In the genomic region with DNA sequence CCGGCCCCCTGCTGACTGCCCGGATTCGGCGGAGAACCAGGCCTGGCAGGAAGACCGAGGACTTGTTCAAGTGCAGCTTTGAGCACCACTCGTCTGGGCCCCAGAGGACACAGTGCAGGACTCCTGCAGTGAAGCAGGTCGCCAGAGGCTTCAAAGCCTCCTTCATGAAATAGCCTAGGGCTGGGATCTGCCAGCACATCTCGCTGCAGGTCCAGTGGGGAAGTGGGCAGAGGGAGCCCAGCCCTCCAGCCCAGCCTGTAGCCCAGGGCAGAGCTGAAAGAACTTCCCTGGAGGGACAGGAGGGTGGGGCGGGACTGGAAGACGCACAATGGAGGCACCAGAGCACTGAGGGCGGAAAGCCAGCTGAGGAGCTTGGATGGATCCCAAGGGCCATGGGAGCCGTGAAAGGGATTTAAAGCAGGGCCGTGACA, we compare ENCODE assay signal across 15 cellular contexts. TPM values are rescaled to one million over a fixed set of nuclear protein-coding genes. Genes with fewer than 3 reads are reported as not detected.
DNase-seq lines count a peak whose midpoint lies in the region; ATAC-seq and TF ChIP-seq lines count a peak whose summit lies in the region.
"Had no signal": no experiment of that assay in that cellular context is flagged by ENCODE, and none has a peak within 500 bp of the region (broad histone marks: within the 10 kb centered on the region; RNA-seq: fewer than 3 reads in every experiment).

No MANE protein-coding gene starts in this region.

- H3K9me3 ChIP-seq in lung (ENCODE audit: control insufficient read depth in 2 of 2, insufficient read depth in 1 of 2, low read length in 1 of 2) (no peaks in the 10 kb centered on the region), thyroid gland (no peaks in the 10 kb centered on the region)

- intact Hi-C loops in thyroid gland (cut with DNase I), result no loop called here

- ATAC-seq in lung (ENCODE audit: insufficient read depth, low FRiP score) (peak; percentile 39), HG03432 (IDR thresholded peaks at IDR 0.05; ENCODE audit: unreplicated experiment) (no peak), GM21723 (IDR thresholded peaks at IDR 0.05; ENCODE audit: unreplicated experiment) (no peak)
- ATAC-seq: CD8-positive, alpha-beta T cell had no signal

- TF ChIP-seq CTCF in lung (IDR thresholded peaks at IDR 0.05; ENCODE audit: control extremely low read depth, extremely low read depth), result no peak
- peak in 2 of 6 experiments; percentile 21 to 36 for TF ChIP-seq CTCF in thyroid gland (IDR thresholded peaks at IDR 0.05)

- DNase-seq in NCI-H345 (lab: John Stamatoyannopoulos, UW) (peak; percentile 54), NCI-H345 treated with DMSO at 0.1 percent for 48 hours (lab: John Stamatoyannopoulos, UW; ENCODE audit: unreplicated experiment) (no peak), lung (ENCODE audit: low spot score) (peak; percentile 77), thyroid gland (peak; percentile 94 to 97), GM19238 (ENCODE audit: insufficient read length, low spot score) (no peak)
- DNase-seq: 8988T; activated gamma-delta T cell; CD8-positive, alpha-beta T cell; KBM-7; NCI-H146; NCI-H774; SIG-M5 had no signal

- H3K27me3 ChIP-seq in lung (ENCODE audit: control insufficient read depth, insufficient read depth) (no peaks in the 10 kb centered on the region), thyroid gland (no peaks in the 10 kb centered on the region)

- peak in 1 of 2 donors; percentile 45 for TF ChIP-seq POLR2A in thyroid gland (IDR thresholded peaks at IDR 0.05)

- H3K27ac ChIP-seq in cingulate gyrus (ENCODE audit: low read depth, low read length) (peak overlapping the region; percentile 63), lung (ENCODE audit: low read depth in 1 of 2, low read length in 1 of 2) (peak overlapping the region in 1 of 2 donors; percentile 20), thyroid gland (peak overlapping the region; percentile 11 to 78 (median 71))

- no peak overlapping the region for H3K4me3 ChIP-seq in lung
- H3K4me3 ChIP-seq in thyroid gland (replicated peaks in 1 of 3), result no peak overlapping the region

- peaks cover 4 to 11% of the 10 kb centered on the region in 2 donors for H3K4me1 ChIP-seq in lung (ENCODE audit: control insufficient read depth in 2 of 2, insufficient read depth in 2 of 2, low read length in 2 of 2)
- peaks cover 17 to 29% of the 10 kb centered on the region in 2 donors for H3K4me1 ChIP-seq in thyroid gland

- WGBS in lung, 2 donors, result 52 to 70% methylated on average over 13 of the region's 13 CpGs
- WGBS in thyroid gland, 2 donors, result 10 to 49% methylated on average over 11 of the region's 13 CpGs

- H3K36me3 ChIP-seq in lung (ENCODE audit: control insufficient read depth in 2 of 2, insufficient read depth in 2 of 2, low read length in 2 of 2) (peaks cover 0 to 7% of the 10 kb centered on the region in 2 donors), thyroid gland (no peaks in the 10 kb centered on the region)

RNA-seq across cellular contexts. Expression of a gene that starts 7.1 kb away (rescaled TPM):
- total RNA-seq in lung (10 to 100 TPM in 1 of 2 donors, 1 to 10 TPM in 1; 8.6 to 23.8 TPM), thyroid gland (100 to 1,000 TPM in 2 of 4 donors, 10 to 100 TPM in 2; 43.1 to 113 (median 78.9) TPM)
- polyA plus RNA-seq in lung, result 10 to 100 TPM; 25.1 to 34.8 TPM

RNA-seq across cellular contexts. Expression of a gene that starts 42.7 kb away (rescaled TPM):
- total RNA-seq in lung (10 to 100 TPM; 14.1 to 22.1 TPM), thyroid gland (10 to 100 TPM; 23.6 to 53.7 (median 39.3) TPM)
- 1 to 10 TPM; 5.2 to 5.9 TPM for polyA plus RNA-seq in lung

Comparison
In these comparisons a context has a peak if more than half of its experiments do, and no peak if none do; other contexts are left out.
1. DNase-seq: peak in NCI-H345 (single experiment), lung (single experiment) and thyroid gland (2 of 2); none in NCI-H345 treated with DMSO at 0.1 percent for 48 hours (single experiment) and GM19238 (single experiment).